Comparison of ENCODE assay signal across 2 cellular contexts in genomic region chr17:81903896-81904599, GRCh38.
A peak's percentile ranks its signal among the peaks of the same experiment; 100 is the strongest.
TF ChIP-seq lines count a peak whose summit lies in the region.

No MANE protein-coding gene starts in this region.

TF ChIP-seq in HCT116, 20 proteins besides CTCF, POLR2A, EP300 and RAD21:
- TF ChIP-seq SIN3A (IDR thresholded peaks at IDR 0.05; ENCODE audit: low read depth) (no peak), CEBPB (IDR thresholded peaks at IDR 0.05; ENCODE audit: low read depth) (no peak), YY1 (IDR thresholded peaks at IDR 0.05; ENCODE audit: extremely low read depth, insufficient replicate concordance, low read depth, low read length) (no peak), JUND (IDR thresholded peaks at IDR 0.05) (no peak), ZFX (IDR thresholded peaks at IDR 0.05) (no peak), CBX3 (IDR thresholded peaks at IDR 0.05; ENCODE audit: low read depth) (no peak), FOSL1 (IDR thresholded peaks at IDR 0.05; ENCODE audit: low read depth) (no peak), ELF1 (IDR thresholded peaks at IDR 0.05; ENCODE audit: borderline replicate concordance, low read depth) (no peak), ZNF274 (IDR thresholded peaks at IDR 0.05; ENCODE audit: low read depth, low read length) (no peak), SRF (IDR thresholded peaks at IDR 0.05; ENCODE audit: low read depth) (no peak), SP1 (IDR thresholded peaks at IDR 0.05; ENCODE audit: low read depth) (no peak), REST (IDR thresholded peaks at IDR 0.05; ENCODE audit: low read depth) (no peak), TCF7L2 (IDR thresholded peaks at IDR 0.05; ENCODE audit: borderline replicate concordance, extremely low read depth, insufficient read depth, insufficient read length) (no peak), MAX (IDR thresholded peaks at IDR 0.05) (no peak), EGR1 (IDR thresholded peaks at IDR 0.05; ENCODE audit: low read depth) (no peak), ATF3 (IDR thresholded peaks at IDR 0.05) (no peak), POLR2AphosphoS5 (IDR thresholded peaks at IDR 0.05; ENCODE audit: low read depth, low read length) (no peak), EZH2 (IDR thresholded peaks at IDR 0.05) (no peak), ZBTB33 (IDR thresholded peaks at IDR 0.05; ENCODE audit: extremely low read depth, insufficient replicate concordance, low read length) (no peak)

TF ChIP-seq in K562, 482 proteins besides CTCF, POLR2A, EP300 and RAD21:
- TF ChIP-seq POLR2G (IDR thresholded peaks at IDR 0.05; ENCODE audit: low read depth, low read length) (peak; percentile 41; the same call in 1 of the 2 replicates), ETS1 (conservative IDR thresholded peaks at IDR 0.05; ENCODE audit: control insufficient read depth, low read depth, low read length) (no peak)
